Comparison of ENCODE assay signal across 9 cellular contexts in genomic region chr16:17359778-17360177, GRCh38.
DNase-seq lines count a peak whose midpoint lies in the region; ATAC-seq, FAIRE-seq and TF ChIP-seq lines count a peak whose summit lies in the region.
"Had no signal": no experiment of that assay in that cellular context is flagged by ENCODE, and none has a peak within 500 bp of the region (broad histone marks: within the 10 kb centered on the region; RNA-seq: fewer than 3 reads in every experiment).

No MANE protein-coding gene starts in this region.

- H3K36me3 Mint-ChIP-seq in brain (peaks cover 11% of the 10 kb centered on the region), WTC11 (0 out of 2 replicates have a peak, but pooled peaks cover 2% of the 10 kb centered on the region)

- H3K27ac ChIP-seq in SJSA1: peak overlapping the region; percentile 64

- peak; percentile 45 for ATAC-seq in GM19351 (IDR thresholded peaks at IDR 0.05; ENCODE audit: unreplicated experiment)
- ATAC-seq in omental fat pad (ENCODE audit: low FRiP score): no peak
- no peak for ATAC-seq in GM18511 (IDR thresholded peaks at IDR 0.05; ENCODE audit: unreplicated experiment)
- no peak for ATAC-seq in WTC11

- H3K27me3 Mint-ChIP-seq in brain (no peaks in the 10 kb centered on the region), WTC11 (ENCODE audit: low read depth) (no peaks in the 10 kb centered on the region)

- H3K4me3 Mint-ChIP-seq in brain: no peak overlapping the region
- H3K4me3 Mint-ChIP-seq in WTC11: no peak overlapping the region

- H3K27me3 ChIP-seq in SJSA1 (replicated peaks): no peaks in the 10 kb centered on the region

- H3K9me3 Mint-ChIP-seq in brain (no peaks in the 10 kb centered on the region), WTC11 (no peaks in the 10 kb centered on the region)

- TF ChIP-seq CTCF in brain (conservative IDR thresholded peaks at IDR 0.05) (no peak), omental fat pad (IDR thresholded peaks at IDR 0.05) (no peak), WTC11 (IDR thresholded peaks at IDR 0.05) (no peak)

- no peaks in the 10 kb centered on the region for H3K36me3 ChIP-seq in SJSA1

- H3K4me1 ChIP-seq in SJSA1 (replicated peaks): peaks cover 64% of the 10 kb centered on the region

- CTCF ChIA-PET in WTC11 (lab: Charles Lee): interaction anchor here (0.8 to 2.0 kb wide), 4 partner anchors 8 to 148 kb away, joined by 3 to 8 read pairs (median 5); no protein-coding TSS in a partner anchor

- peak; percentile 83 to 89 for DNase-seq in SJSA1 (ENCODE audit: low read depth in 1 of 2, low spot score in 2 of 2)
- DNase-seq in stimulated activated CD4-positive, alpha-beta T cell treated with anti-CD3 and anti-CD28 coated beads, Interleukin-1b, Interleukin-23, amount 100 ng/mL, for 4 hours (ENCODE audit: low read depth in 2 of 2): peak; percentile 27 to 34
- DNase-seq in GM19239 (ENCODE audit: insufficient read length, low spot score): no peak
- no peak for DNase-seq in omental fat pad (ENCODE audit: low spot score)
- DNase-seq in WTC11 (ENCODE audit: low spot score): no peak

- H3K4me1 Mint-ChIP-seq in brain (peaks cover 67% of the 10 kb centered on the region), WTC11 (peaks cover 24% of the 10 kb centered on the region)

- no peak overlapping the region for H3K4me3 ChIP-seq in SJSA1

- no peaks in the 10 kb centered on the region for H3K9me3 ChIP-seq in SJSA1 (replicated peaks)

- H3K27ac Mint-ChIP-seq in brain (peak overlapping the region in 4 of 5 experiments; percentile 25 to 79 (median 54)), WTC11 (no peak overlapping the region)

- POLR2A ChIA-PET in WTC11 (lab: Charles Lee): no interaction called here

- FAIRE-seq in GM19239 (lab: Jason Lieb, UNC): no peak
- FAIRE-seq: TTC549 had no signal

TF ChIP-seq in WTC11, 78 proteins besides CTCF, POLR2A, EP300 and RAD21:
- TF ChIP-seq JUN (CRISPR knock-in tag; IDR thresholded peaks at IDR 0.05): no peak
- no peak for TF ChIP-seq FOXP4 (CRISPR knock-in tag; IDR thresholded peaks at IDR 0.05)
- TF ChIP-seq JAZF1 (CRISPR knock-in tag; IDR thresholded peaks at IDR 0.05): no peak
- TF ChIP-seq ZSCAN18 (CRISPR knock-in tag; IDR thresholded peaks at IDR 0.05): no peak
- no peak for TF ChIP-seq RORB (CRISPR knock-in tag; IDR thresholded peaks at IDR 0.05)
- no peak for TF ChIP-seq PRRX2 (CRISPR knock-in tag; IDR thresholded peaks at IDR 0.05)
- TF ChIP-seq HMGXB4 (CRISPR knock-in tag; IDR thresholded peaks at IDR 0.05): no peak
- TF ChIP-seq ZNF416 (CRISPR knock-in tag; IDR thresholded peaks at IDR 0.05): no peak
- no peak for TF ChIP-seq ELF4 (CRISPR knock-in tag; IDR thresholded peaks at IDR 0.05; ENCODE audit: low read depth)
- TF ChIP-seq USF2 (CRISPR knock-in tag; IDR thresholded peaks at IDR 0.05): no peak
- TF ChIP-seq AFF4 (CRISPR knock-in tag; IDR thresholded peaks at IDR 0.05; ENCODE audit: borderline replicate concordance): no peak
- no peak for TF ChIP-seq E2F5 (CRISPR knock-in tag; IDR thresholded peaks at IDR 0.05)
- TF ChIP-seq NR3C1 (CRISPR knock-in tag; conservative IDR thresholded peaks at IDR 0.05; ENCODE audit: low read depth): no peak
- TF ChIP-seq PREB (CRISPR knock-in tag; IDR thresholded peaks at IDR 0.05; ENCODE audit: borderline replicate concordance): no peak

Comparison
In these comparisons a context has a peak if more than half of its experiments do, and no peak if none do; other contexts are left out.
1. DNase-seq: peak in SJSA1 (2 of 2) and stimulated activated CD4-positive, alpha-beta T cell treated with anti-CD3 and anti-CD28 coated beads, Interleukin-1b, Interleukin-23, amount 100 ng/mL, for 4 hours (2 of 2); none in GM19239 (single experiment), omental fat pad (single experiment) and WTC11 (single experiment).